Comparison of ENCODE assay signal across 20 cellular contexts in genomic region chr5:3684771-3685354, GRCh38.
DNase-seq lines count a peak whose midpoint lies in the region; ATAC-seq, FAIRE-seq and TF ChIP-seq lines count a peak whose summit lies in the region.
"Had no signal": no experiment of that assay in that cellular context is flagged by ENCODE, and none has a peak within 500 bp of the region (broad histone marks: within the 10 kb centered on the region; RNA-seq: fewer than 3 reads in every experiment).

No MANE protein-coding gene starts in this region.

- H3K36me3 ChIP-seq in K562 (ENCODE audit: control insufficient read depth, insufficient read depth, low read length), result no peaks in the 10 kb centered on the region
- H3K36me3 ChIP-seq in upper lobe of right lung, result no peaks in the 10 kb centered on the region
- H3K36me3 ChIP-seq: BLaER1 had no signal

- H3K9me1 ChIP-seq in K562 (ENCODE audit: control insufficient read depth, insufficient read depth, low read length), result no peaks in the 10 kb centered on the region

- no TSS peak for BruUV-seq in K562 (replicated peaks; lab: Mats Ljungman, UMichigan)

- no peak for FAIRE-seq in A549 (lab: Jason Lieb, UNC)
- no peak for FAIRE-seq in K562 (lab: Jason Lieb, UNC)
- FAIRE-seq: GM12892, GM18507 had no signal

- H3K79me2 ChIP-seq in K562 (ENCODE audit: control insufficient read depth, insufficient read depth, low read length), result no peaks in the 10 kb centered on the region

- no peaks in the 10 kb centered on the region for H3K4me1 ChIP-seq in A549
- no peaks in the 10 kb centered on the region for H3K4me1 ChIP-seq in K562 (replicated peaks in 1 of 2; ENCODE audit: control insufficient read depth in 2 of 2, insufficient read depth in 2 of 2, low read length in 2 of 2)
- H3K4me1 ChIP-seq in upper lobe of right lung, result no peaks in the 10 kb centered on the region
- H3K4me1 ChIP-seq: BLaER1 had no signal

- no peak overlapping the region for H3K27ac ChIP-seq in A549
- no peak overlapping the region for H3K27ac ChIP-seq in K562 (ENCODE audit: extremely low read depth, low read depth, low read length)
- H3K27ac ChIP-seq in upper lobe of right lung, result no peak overlapping the region
- H3K27ac ChIP-seq: 22Rv1, BLaER1, HL-60 had no signal

- H3K9me3 ChIP-seq in A549, result no peaks in the 10 kb centered on the region
- no peaks in the 10 kb centered on the region for H3K9me3 ChIP-seq in K562 (replicated peaks; ENCODE audit: control insufficient read depth, insufficient read depth, low read depth, low read length)
- H3K9me3 ChIP-seq in upper lobe of right lung, result no peaks in the 10 kb centered on the region
- H3K9me3 ChIP-seq: BLaER1 had no signal

- H3K4me2 ChIP-seq in A549 (no peak overlapping the region), K562 (ENCODE audit: insufficient read depth, low read length) (no peak overlapping the region)
- H3K4me2 ChIP-seq: BLaER1 had no signal

- TF ChIP-seq RAD21 in A549 (conservative IDR thresholded peaks at IDR 0.05 in 1 of 2, IDR thresholded peaks at IDR 0.05 in 1 of 2) (no peak), K562 (CRISPR knock-in tag; conservative IDR thresholded peaks at IDR 0.05 in 1 of 2, IDR thresholded peaks at IDR 0.05 in 1 of 2) (no peak)

- no peak overlapping the region for H3K9ac ChIP-seq in K562 (ENCODE audit: insufficient read depth in 1 of 2, low read depth in 2 of 2, low read length in 2 of 2)
- H3K9ac ChIP-seq: BLaER1 had no signal

- H3K4me3 ChIP-seq in A549 (no peak overlapping the region), K562 (no peak overlapping the region), upper lobe of right lung (no peak overlapping the region)
- H3K4me3 ChIP-seq: BLaER1 had no signal

- TF ChIP-seq EP300 in A549 (IDR thresholded peaks at IDR 0.05) (no peak), K562 (IDR thresholded peaks at IDR 0.05; ENCODE audit: low read length) (no peak)

- POLR2A ChIA-PET in A549 (lab: Yijun Ruan, JAX), result no interaction called here
- POLR2A ChIA-PET in K562 (lab: Yijun Ruan, JAX), result no interaction called here

- no peak for DNase-seq in A549 (ENCODE audit: low read depth in 1 of 2, low spot score in 1 of 2)
- DNase-seq in NCI-H526 (lab: John Stamatoyannopoulos, UW), result peak; percentile 65 to 76
- no peak for DNase-seq in K562 (ENCODE audit: extremely low read depth in 1 of 4, low spot score in 3 of 4)
- DNase-seq in upper lobe of right lung, result no peak
- DNase-seq in NCI-H524 treated with DMSO at 0.1 percent for 48 hours (lab: John Stamatoyannopoulos, UW), result no peak
- no peak for DNase-seq in NCI-H1436 treated with DMSO at 0.1 percent for 48 hours (lab: John Stamatoyannopoulos, UW)
- DNase-seq: CD4-positive, alpha-beta memory T cell; DMS153; DMS79; GDM1; GOT3; H7; HFFc6 had no signal

- H3K27me3 ChIP-seq in K562 (ENCODE audit: control insufficient read depth in 2 of 2, insufficient read depth in 2 of 2, low read length in 2 of 2) (peaks cover 0 to 4% of the 10 kb centered on the region in 2 experiments; a peak in 1 of 5 replicates), upper lobe of right lung (no peaks in the 10 kb centered on the region)
- H3K27me3 ChIP-seq: BLaER1 had no signal

- ATAC-seq in A549, result no peak
- ATAC-seq in K562, result no peak
- ATAC-seq in upper lobe of right lung, result peak; percentile 40
- no peak for ATAC-seq in GM21717 (IDR thresholded peaks at IDR 0.05; ENCODE audit: unreplicated experiment)
- ATAC-seq: HCT116 had no signal

- CTCF ChIA-PET in A549 (lab: Yijun Ruan, JAX) (no interaction called here), K562 (lab: Yijun Ruan, JAX; ENCODE audit: low intra/inter-chr PET ratio) (no interaction called here)

- in situ Hi-C loops in K562 (cut with MboI), result no loop called here

- H2AFZ ChIP-seq in K562 (ENCODE audit: low read depth, low read length), result no peak overlapping the region

- TF ChIP-seq CTCF in A549 (IDR thresholded peaks at IDR 0.05) (no peak), K562 (IDR thresholded peaks at IDR 0.05 in 2 of 3, conservative IDR thresholded peaks at IDR 0.05 in 1 of 3; ENCODE audit: insufficient read depth in 2 of 3, low read depth in 1 of 3, low read length in 3 of 3) (no peak), upper lobe of right lung (IDR thresholded peaks at IDR 0.05) (no peak)

- WGBS in A549 (ENCODE audit: missing lambda C conversion rate), result 19% methylated on average over 9 of the region's 12 CpGs
- under 1% methylated on average over 12 of the region's 12 CpGs for WGBS in K562 (ENCODE audit: insufficient coverage, low coverage, missing lambda C conversion rate)

- H4K20me1 ChIP-seq in K562 (replicated peaks; ENCODE audit: control insufficient read depth, insufficient read depth, low read length), result no peaks in the 10 kb centered on the region
- H4K20me1 ChIP-seq: BLaER1 had no signal

- no peak for TF ChIP-seq POLR2A in A549 (IDR thresholded peaks at IDR 0.05; ENCODE audit: low read length)
- TF ChIP-seq POLR2A in K562 (conservative IDR thresholded peaks at IDR 0.05), result no peak

- intact Hi-C loops in K562 (cut with micrococcal nuclease) (no loop called here), upper lobe of right lung (cut with DNase I) (no loop called here)

TF ChIP-seq in A549, 52 proteins besides CTCF, POLR2A, EP300 and RAD21:
- no peak for TF ChIP-seq RARB (CRISPR knock-in tag; IDR thresholded peaks at IDR 0.05)
- TF ChIP-seq MAFK (IDR thresholded peaks at IDR 0.05; ENCODE audit: partially characterized antibody), result peak; percentile 35

TF ChIP-seq in K562, 482 proteins besides CTCF, POLR2A, EP300 and RAD21:
- TF ChIP-seq PHB (CRISPR knock-in tag; IDR thresholded peaks at IDR 0.05) (no peak), C11orf30 (IDR thresholded peaks at IDR 0.05; ENCODE audit: low read depth) (peak; percentile 17; the same call in 1 of the 2 replicates), POLR2AphosphoS5 (IDR thresholded peaks at IDR 0.05; ENCODE audit: control insufficient read depth, insufficient read depth, low read depth, low read length) (no peak), ZNF316 (IDR thresholded peaks at IDR 0.05) (peak; percentile 32; the same call in 1 of the 2 replicates)

Comparison
In these comparisons a context has a peak if more than half of its experiments do, and no peak if none do; other contexts are left out.
1. DNase-seq: peak in NCI-H526 (2 of 2); none in A549 (0 of 2), K562 (0 of 4), upper lobe of right lung (single experiment), NCI-H524 treated with DMSO at 0.1 percent for 48 hours (single experiment) and NCI-H1436 treated with DMSO at 0.1 percent for 48 hours (single experiment).
2. Of the 35 proteins assayed by ChIP-seq in both K562 and A549: peak only in K562: none; only in A549: MAFK; in both: none; in neither: 34.